ENCODE assay signal across 30 cellular contexts in the genomic region with DNA sequence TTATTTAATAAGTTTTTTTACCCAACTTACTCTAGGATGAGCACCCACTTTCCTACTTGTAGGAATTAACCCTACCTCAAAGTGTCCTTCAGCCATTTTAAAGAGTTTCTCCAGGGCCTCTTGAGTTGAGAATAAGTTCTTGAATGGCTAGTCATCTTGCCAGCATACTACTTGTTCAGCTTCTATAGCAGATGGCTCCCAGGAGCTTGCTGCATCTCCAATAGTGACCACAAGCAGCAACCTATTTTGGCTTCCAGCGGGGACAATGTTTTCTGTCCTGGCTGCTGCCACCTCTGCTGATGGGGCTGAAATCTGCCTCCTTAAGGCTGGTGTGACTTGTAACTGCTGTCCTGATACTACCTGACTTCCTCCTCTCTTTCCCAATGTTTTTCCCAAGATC. TPM values are rescaled to one million over a fixed set of nuclear protein-coding genes. Genes with fewer than 3 reads are reported as not detected.
"Had no signal": no experiment of that assay in that cellular context is flagged by ENCODE, and none has a peak within 500 bp of the region (broad histone marks: within the 10 kb centered on the region; RNA-seq: fewer than 3 reads in every experiment).

No MANE protein-coding gene starts in this region.

- ATAC-seq: activated CD4-positive, alpha-beta T cell treated with anti-CD3 and anti-CD28 coated beads for 36 hours; activated CD8-positive, alpha-beta T cell treated with anti-CD3 and anti-CD28 coated beads, Interleukin-2, amount 10 ng/mL, durations not matched to agents 7 days and 5 days; Panc1 had no signal

- H3K4me3 Mint-ChIP-seq: activated CD4-positive, alpha-beta T cell treated with anti-CD3 and anti-CD28 coated beads for 36 hours; activated CD4-positive, alpha-beta T cell treated with anti-CD3 and anti-CD28 coated beads, Interleukin-2, amount 10 ng/mL, durations not matched to agents 7 days and 5 days; activated CD8-positive, alpha-beta T cell treated with anti-CD3 and anti-CD28 coated beads, Interleukin-2, amount 10 ng/mL, durations not matched to agents 7 days and 5 days; activated naive CD4-positive, alpha-beta T cell treated with anti-CD3 and anti-CD28 coated beads, Interleukin-2, amount 50 U/mL, for 24 hours; activated T-cell treated with anti-CD3 and anti-CD28 coated beads, Interleukin-2, amount 50 U/mL, for 24 hours; brain; T-helper 1 cell treated with Interleukin-12 subunit alpha and Interleukin-12 subunit beta and Interleukin-4 antibody, amounts not matched to agents 30 μg/mL and 1 μg/mL, for 36 hours; T-helper 2 cell treated with Interferon-gamma antibody and Interleukin-4, amounts not matched to agents 5 μg/mL and 100 μg/mL, for 36 hours had no signal

- H3K27ac Mint-ChIP-seq: activated CD4-positive, alpha-beta T cell treated with anti-CD3 and anti-CD28 coated beads for 36 hours; activated CD4-positive, alpha-beta T cell treated with anti-CD3 and anti-CD28 coated beads, Interleukin-2, amount 10 ng/mL, durations not matched to agents 7 days and 5 days; activated CD8-positive, alpha-beta T cell treated with anti-CD3 and anti-CD28 coated beads, Interleukin-2, amount 10 ng/mL, durations not matched to agents 7 days and 5 days; activated naive CD4-positive, alpha-beta T cell treated with anti-CD3 and anti-CD28 coated beads, Interleukin-2, amount 50 U/mL, for 24 hours; activated T-cell treated with anti-CD3 and anti-CD28 coated beads, Interleukin-2, amount 50 U/mL, for 24 hours; activated T-helper 2 cell treated with anti-CD3 and anti-CD28 coated beads, Interferon-gamma antibody, Interleukin-2, Interleukin-4, amounts not matched to agents 10 μg/mL and 5 μg/mL and 100 μg/mL, durations not matched to agents 14 hours and 24 hours and 36 hours; brain; T-helper 1 cell treated with Interleukin-12 subunit alpha and Interleukin-12 subunit beta and Interleukin-4 antibody, amounts not matched to agents 30 μg/mL and 1 μg/mL, for 36 hours; T-helper 2 cell treated with Interferon-gamma antibody and Interleukin-4, amounts not matched to agents 5 μg/mL and 100 μg/mL, for 36 hours had no signal

- H3K36me3 ChIP-seq: adrenal gland, SJSA1 had no signal

- H3K4me2 ChIP-seq: SK-N-SH had no signal

- H3K4me3 ChIP-seq: adrenal gland, SJSA1 had no signal

- H3K4me1 ChIP-seq: adrenal gland, SJSA1 had no signal

- H3K9ac ChIP-seq: SK-N-SH had no signal

- H3K27me3 ChIP-seq: adrenal gland, SJSA1 had no signal

- H3K9me3 ChIP-seq: adrenal gland, SJSA1, SK-N-SH had no signal

- H3K27ac ChIP-seq: adrenal gland, SJSA1 had no signal

- H3K9me3 Mint-ChIP-seq: activated CD4-positive, alpha-beta T cell treated with anti-CD3 and anti-CD28 coated beads, Interleukin-2, amount 10 ng/mL, durations not matched to agents 7 days and 5 days; activated naive CD4-positive, alpha-beta T cell treated with anti-CD3 and anti-CD28 coated beads, Interleukin-2, amount 50 U/mL, for 24 hours; activated T-cell treated with anti-CD3 and anti-CD28 coated beads, Interleukin-2, amount 50 U/mL, for 24 hours; activated T-helper 2 cell treated with anti-CD3 and anti-CD28 coated beads, Interferon-gamma antibody, Interleukin-2, Interleukin-4, amounts not matched to agents 10 μg/mL and 5 μg/mL and 100 μg/mL, durations not matched to agents 14 hours and 24 hours and 36 hours; brain; T-helper 1 cell treated with Interleukin-12 subunit alpha and Interleukin-12 subunit beta and Interleukin-4 antibody, amounts not matched to agents 30 μg/mL and 1 μg/mL, for 36 hours; T-helper 2 cell treated with Interferon-gamma antibody and Interleukin-4, amounts not matched to agents 5 μg/mL and 100 μg/mL, for 36 hours had no signal

- H3K36me3 Mint-ChIP-seq: activated naive CD4-positive, alpha-beta T cell treated with anti-CD3 and anti-CD28 coated beads, Interleukin-2, amount 50 U/mL, for 24 hours; brain had no signal

- H3K4me1 Mint-ChIP-seq: activated CD4-positive, alpha-beta T cell treated with anti-CD3 and anti-CD28 coated beads for 36 hours; activated CD4-positive, alpha-beta T cell treated with anti-CD3 and anti-CD28 coated beads, Interleukin-2, amount 10 ng/mL, durations not matched to agents 7 days and 5 days; activated naive CD4-positive, alpha-beta T cell treated with anti-CD3 and anti-CD28 coated beads, Interleukin-2, amount 50 U/mL, for 24 hours; brain had no signal

- DNase-seq: activated CD4-positive, alpha-beta T cell treated with anti-CD3 and anti-CD28 coated beads for 36 hours; activated CD4-positive, alpha-beta T cell treated with anti-CD3 and anti-CD28 coated beads, Interleukin-2, amount 10 ng/mL, durations not matched to agents 7 days and 5 days; activated CD4-positive, alpha-beta T cell treated with anti-CD3 and anti-CD28 coated beads, Interleukin-2, amount 50 U/mL, for 48 hours; activated CD8-positive, alpha-beta T cell treated with anti-CD3 and anti-CD28 coated beads, Interleukin-2, amount 10 ng/mL, durations not matched to agents 7 days and 5 days; activated gamma-delta T cell; activated naive CD4-positive, alpha-beta T cell treated with Interleukin-2 at 50 U/mL for 16 hours; activated T-cell treated with anti-CD3 and anti-CD28 coated beads, Interleukin-2, amount 50 U/mL, for 24 hours; adrenal gland; caudate nucleus; cerebellar nuclear complex; NCI-H1105; NCI-H1436; NCI-H1694; NCI-H1930; NCI-H2081 treated with DMSO at 0.1 percent for 48 hours; NCI-H345; NCI-H524 treated with DMSO at 0.1 percent for 48 hours; SHP77 treated with DMSO at 0.1 percent for 48 hours; SK-N-SH had no signal

- H3K27me3 Mint-ChIP-seq: activated CD4-positive, alpha-beta T cell treated with anti-CD3 and anti-CD28 coated beads for 36 hours; activated CD4-positive, alpha-beta T cell treated with anti-CD3 and anti-CD28 coated beads, Interleukin-2, amount 10 ng/mL, durations not matched to agents 7 days and 5 days; activated naive CD4-positive, alpha-beta T cell treated with anti-CD3 and anti-CD28 coated beads, Interleukin-2, amount 50 U/mL, for 24 hours; activated T-cell treated with anti-CD3 and anti-CD28 coated beads, Interleukin-2, amount 50 U/mL, for 24 hours; brain had no signal

RNA-seq across cellular contexts. Expression of a gene that starts 21.7 kb away (rescaled TPM):
- total RNA-seq: activated CD4-positive, alpha-beta T cell treated with anti-CD3 and anti-CD28 coated beads for 36 hours; activated CD4-positive, alpha-beta T cell treated with anti-CD3 and anti-CD28 coated beads, Interleukin-2, amount 10 ng/mL, durations not matched to agents 7 days and 5 days; activated CD8-positive, alpha-beta T cell treated with anti-CD3 and anti-CD28 coated beads, Interleukin-2, amount 10 ng/mL, durations not matched to agents 7 days and 5 days; activated T-helper 2 cell treated with anti-CD3 and anti-CD28 coated beads, Interferon-gamma antibody, Interleukin-2, Interleukin-4, amounts not matched to agents 10 μg/mL and 5 μg/mL and 100 μg/mL, durations not matched to agents 14 hours and 24 hours and 36 hours; SJSA1 had no signal

RNA-seq across cellular contexts. Expression of a gene that starts 23.1 kb away (rescaled TPM):
- total RNA-seq: activated CD4-positive, alpha-beta T cell treated with anti-CD3 and anti-CD28 coated beads for 36 hours; activated CD4-positive, alpha-beta T cell treated with anti-CD3 and anti-CD28 coated beads, Interleukin-2, amount 10 ng/mL, durations not matched to agents 7 days and 5 days; activated CD8-positive, alpha-beta T cell treated with anti-CD3 and anti-CD28 coated beads, Interleukin-2, amount 10 ng/mL, durations not matched to agents 7 days and 5 days; activated T-helper 2 cell treated with anti-CD3 and anti-CD28 coated beads, Interferon-gamma antibody, Interleukin-2, Interleukin-4, amounts not matched to agents 10 μg/mL and 5 μg/mL and 100 μg/mL, durations not matched to agents 14 hours and 24 hours and 36 hours; adrenal gland; bronchial epithelial cell; MCF 10A; NCI-H460; RPMI7951; SJSA1 had no signal
- polyA plus RNA-seq: adrenal gland, SK-N-SH had no signal

RNA-seq across cellular contexts. Expression of a gene that starts 49.9 kb away (rescaled TPM):
- total RNA-seq: activated CD4-positive, alpha-beta T cell treated with anti-CD3 and anti-CD28 coated beads, Interleukin-2, amount 10 ng/mL, durations not matched to agents 7 days and 5 days; activated CD8-positive, alpha-beta T cell treated with anti-CD3 and anti-CD28 coated beads, Interleukin-2, amount 10 ng/mL, durations not matched to agents 7 days and 5 days; NCI-H460 had no signal
